ENCODE assay signal across 11 cellular contexts in the genomic region with DNA sequence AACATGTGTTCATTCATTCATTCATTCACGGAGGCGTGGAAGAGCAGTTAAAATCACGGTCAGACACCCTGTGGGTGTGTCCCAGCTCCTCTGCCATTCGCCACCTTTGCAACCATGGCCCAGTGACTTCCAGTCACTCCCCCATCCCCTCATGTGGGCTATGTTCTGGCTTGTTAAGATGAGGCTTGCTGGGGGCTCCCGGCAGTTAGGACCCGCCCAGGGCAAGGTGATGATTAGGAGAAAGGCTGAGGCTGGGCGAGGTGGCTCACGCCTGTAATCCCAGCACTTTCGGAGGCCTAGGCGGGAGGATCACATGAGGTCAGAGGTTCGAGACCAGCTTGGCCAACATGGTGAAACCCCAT. TPM values are rescaled to one million over a fixed set of nuclear protein-coding genes. Genes with fewer than 3 reads are reported as not detected.
DNase-seq lines count a peak whose midpoint lies in the region; ATAC-seq, FAIRE-seq and TF ChIP-seq lines count a peak whose summit lies in the region.
"Had no signal": no experiment of that assay in that cellular context is flagged by ENCODE, and none has a peak within 500 bp of the region (broad histone marks: within the 10 kb centered on the region; RNA-seq: fewer than 3 reads in every experiment).

No MANE protein-coding gene starts in this region.

- H3K4me3 ChIP-seq in HCT116 (replicated peaks in 1 of 2; ENCODE audit: low read depth in 1 of 2, low read length in 2 of 2) (peak overlapping the region in 1 of 2 experiments; percentile 57; a peak in 2 of 4 replicates), WI38 (ENCODE audit: low read depth, low read length) (0 out of 2 replicates have a peak overlapping the region, but pooled peaks have one; percentile 7), keratinocyte (ENCODE audit: control insufficient read depth in 2 of 3, extremely low read depth in 1 of 3, insufficient read depth in 2 of 3, low read depth in 1 of 3, low read length in 3 of 3) (no peak overlapping the region)

- H3K4me2 ChIP-seq in HCT116 (ENCODE audit: low read length) (peak overlapping the region; percentile 88), keratinocyte (ENCODE audit: control insufficient read depth, extremely low read depth, insufficient read depth, low read depth, low read length) (peak overlapping the region; percentile 45)

- H3K79me2 ChIP-seq in HCT116 (ENCODE audit: insufficient read depth, low read length): no peaks in the 10 kb centered on the region
- H3K79me2 ChIP-seq in keratinocyte (ENCODE audit: control insufficient read depth, insufficient read depth, low read length): no peaks in the 10 kb centered on the region

- ATAC-seq in HCT116: peak; percentile 17; the same call in 1 of the 2 replicates
- ATAC-seq in stimulated activated naive CD8-positive, alpha-beta T cell treated with anti-CD3 and anti-CD28 coated beads, Interleukin-15, Interleukin-2, amounts not matched to agents 100 U/mL and 50 U/mL, for 24 hours: peak; percentile 8

- H3K36me3 ChIP-seq in HCT116 (ENCODE audit: control insufficient read depth in 1 of 2, insufficient read depth in 2 of 2, low read length in 2 of 2) (no peaks in the 10 kb centered on the region), keratinocyte (ENCODE audit: control insufficient read depth in 2 of 2, extremely low read depth in 1 of 2, insufficient read depth in 2 of 2, low read length in 2 of 2) (no peaks in the 10 kb centered on the region)

- no peak for FAIRE-seq in keratinocyte (lab: Jason Lieb, UNC)

- DNase-seq in HCT116 (ENCODE audit: low read depth, low spot score) (no peak), keratinocyte (ENCODE audit: low read depth, low spot score) (no peak), NCI-H345 (lab: John Stamatoyannopoulos, UW) (no peak), ACHN (no peak)
- peak; percentile 28 for DNase-seq in stimulated activated naive CD8-positive, alpha-beta T cell treated with anti-CD3 and anti-CD28 coated beads, Interleukin-15, Interleukin-2, amounts not matched to agents 100 U/mL and 50 U/mL, for 24 hours
- no peak for DNase-seq in stimulated activated CD4-positive, alpha-beta T cell treated with anti-CD3 and anti-CD28 coated beads, Interleukin-2, amount 100 ng/mL, for 48 hours
- DNase-seq in activated naive CD4-positive, alpha-beta T cell treated with anti-CD3 and anti-CD28 coated beads for 36 hours: no peak
- DNase-seq: NCI-H2171 had no signal

- no peaks in the 10 kb centered on the region for H3K36me3 Mint-ChIP-seq in activated naive CD4-positive, alpha-beta T cell treated with anti-CD3 and anti-CD28 coated beads for 36 hours (ENCODE audit: low read depth)
- H3K36me3 Mint-ChIP-seq: IgD-negative memory B cell had no signal

- no peaks in the 10 kb centered on the region for H3K27me3 ChIP-seq in HCT116 (ENCODE audit: insufficient read depth, low read length)
- peaks cover 9% of the 10 kb centered on the region for H3K27me3 ChIP-seq in keratinocyte (ENCODE audit: control insufficient read depth, extremely low read depth, insufficient read depth, low read length)

- POLR2A ChIA-PET in HCT116 (lab: Charles Lee): interaction anchor here (0.8 to 1.6 kb wide), 6 partner anchors 16 to 646 kb away, joined by 3 to 11 read pairs (median 5); no protein-coding TSS in a partner anchor

- peak overlapping the region; percentile 71 for H3K27ac ChIP-seq in HCT116 (ENCODE audit: low read depth, low read length)
- H3K27ac ChIP-seq in keratinocyte (ENCODE audit: control insufficient read depth, insufficient read depth, low read length): peak overlapping the region; percentile 47

- dilution Hi-C loops in keratinocyte (cut with MboI; ENCODE audit: extremely low pct_ligation_motif_present, low sequenced_read_pairs): no loop called here

- peaks cover 9% of the 10 kb centered on the region for H3K27me3 Mint-ChIP-seq in activated naive CD4-positive, alpha-beta T cell treated with anti-CD3 and anti-CD28 coated beads for 36 hours (ENCODE audit: low read depth)

- intact Hi-C loops in HCT116 (cut with micrococcal nuclease): no loop called here
- intact Hi-C loops in activated naive CD4-positive, alpha-beta T cell treated with anti-CD3 and anti-CD28 coated beads for 36 hours (cut with micrococcal nuclease): no loop called here

- H2AFZ ChIP-seq in HCT116 (ENCODE audit: low read depth, low read length, poor library complexity, severe bottlenecking) (peak overlapping the region; percentile 80), keratinocyte (ENCODE audit: control insufficient read depth, low read length) (no peak overlapping the region)

- no peak overlapping the region for H3K27ac Mint-ChIP-seq in activated naive CD4-positive, alpha-beta T cell treated with anti-CD3 and anti-CD28 coated beads for 36 hours
- H3K27ac Mint-ChIP-seq: IgD-negative memory B cell had no signal

- no peak for TF ChIP-seq POLR2A in HCT116 (IDR thresholded peaks at IDR 0.05; ENCODE audit: borderline replicate concordance, extremely low read depth, insufficient read depth, insufficient read length)

- H3K4me1 Mint-ChIP-seq in activated naive CD4-positive, alpha-beta T cell treated with anti-CD3 and anti-CD28 coated beads for 36 hours (ENCODE audit: low read depth): peaks cover 13% of the 10 kb centered on the region

- RAD21 ChIA-PET in HCT116 (lab: Charles Lee; ENCODE audit: low non-redundant PET in 1 of 2, low total read pairs in 2 of 2, uncharacterized antibody in 2 of 2, unreplicated experiment in 2 of 2): interaction anchor here (0.8 to 1.5 kb wide), 3 partner anchors 40 to 646 kb away, joined by 4 to 9 read pairs (median 7); no protein-coding TSS in a partner anchor

- H3K4me3 Mint-ChIP-seq in activated naive CD4-positive, alpha-beta T cell treated with anti-CD3 and anti-CD28 coated beads for 36 hours: no peak overlapping the region
- H3K4me3 Mint-ChIP-seq: IgD-negative memory B cell had no signal

- TF ChIP-seq RAD21 in HCT116 (IDR thresholded peaks at IDR 0.05; ENCODE audit: low read depth): no peak

- H3K9me3 ChIP-seq in HCT116 (ENCODE audit: control insufficient read depth in 1 of 2, insufficient read depth in 1 of 2, low read depth in 1 of 2, low read length in 2 of 2): no peaks in the 10 kb centered on the region
- H3K9me3 ChIP-seq in keratinocyte (ENCODE audit: control insufficient read depth, low read depth, low read length): no peaks in the 10 kb centered on the region

- peaks cover 26 to 29% of the 10 kb centered on the region in 2 experiments for H3K4me1 ChIP-seq in HCT116 (ENCODE audit: control insufficient read depth in 1 of 2, insufficient read depth in 2 of 2, low read length in 2 of 2)
- H3K4me1 ChIP-seq in keratinocyte (ENCODE audit: control insufficient read depth, extremely low read depth, insufficient read depth, low read length): peaks cover 28% of the 10 kb centered on the region

- H4K20me1 ChIP-seq in HCT116 (ENCODE audit: insufficient read depth): no peaks in the 10 kb centered on the region
- H4K20me1 ChIP-seq in keratinocyte (ENCODE audit: control insufficient read depth, extremely low read depth, insufficient read depth, low read length): peaks cover 2% of the 10 kb centered on the region

- H3K9me2 ChIP-seq in HCT116 (ENCODE audit: insufficient read depth): no peaks in the 10 kb centered on the region

- H3K9me1 ChIP-seq in keratinocyte (ENCODE audit: control insufficient read depth, extremely low read depth, insufficient read depth, low read length): no peaks in the 10 kb centered on the region

- no peak for TF ChIP-seq CTCF in HCT116 (IDR thresholded peaks at IDR 0.05 in 2 of 3, conservative IDR thresholded peaks at IDR 0.05 in 1 of 3; ENCODE audit: borderline replicate concordance in 1 of 3, insufficient read depth in 1 of 3, low read depth in 2 of 3, low read length in 2 of 3)
- no peak for TF ChIP-seq CTCF in WI38 (IDR thresholded peaks at IDR 0.05; ENCODE audit: low read depth, low read length)
- TF ChIP-seq CTCF in keratinocyte (optimal IDR thresholded peaks at IDR 0.05 in 1 of 3, IDR thresholded peaks at IDR 0.05 in 1 of 3, conservative IDR thresholded peaks at IDR 0.05 in 1 of 3; ENCODE audit: extremely low read depth in 1 of 3, insufficient read depth in 2 of 3, low read length in 3 of 3): no peak

- CTCF ChIA-PET in HCT116 (lab: Charles Lee): interaction anchor here (1.0 to 3.9 kb wide), 5 partner anchors 13 to 639 kb away, joined by 3 to 42 read pairs (median 8); partner anchors contain the start of gene ASB6
- CTCF ChIA-PET in activated naive CD4-positive, alpha-beta T cell treated with anti-CD3 and anti-CD28 coated beads for 36 hours (lab: Charles Lee): interaction anchor here (0.6 to 1.6 kb wide), 6 partner anchors 16 to 356 kb away, joined by 3 to 17 read pairs (median 4); no protein-coding TSS in a partner anchor

- BruUV-seq in HCT116 (replicated peaks; lab: Mats Ljungman, UMichigan): no TSS peak

- H3K9ac ChIP-seq in HCT116 (ENCODE audit: low read length) (peak overlapping the region; percentile 65), keratinocyte (ENCODE audit: control insufficient read depth, extremely low read depth, insufficient read depth, low read length) (no peak overlapping the region)

- in situ Hi-C loops in ACHN (cut with HindIII; ENCODE audit: low pct_ligation_motif_present, low pct_unique_long_range_greater_than_20kb, low sequenced_read_pairs): no loop called here

- H3K9me3 Mint-ChIP-seq in activated naive CD4-positive, alpha-beta T cell treated with anti-CD3 and anti-CD28 coated beads for 36 hours: no peaks in the 10 kb centered on the region
- H3K9me3 Mint-ChIP-seq: IgD-negative memory B cell had no signal

RNA-seq across cellular contexts. Expression of gene PTGES, which starts 24.9 kb away (rescaled TPM):
- 17.2 TPM for total RNA-seq in HCT116 (2021; ENCODE audit: unreplicated experiment)
- 16.8 and 19.0 TPM in 2 replicates for polyA plus RNA-seq in HCT116 (2012)
- 16.3 to 34.1 TPM (median 19.7 TPM) in 3 replicates for polyA plus RNA-seq in keratinocyte
- polyA plus RNA-seq in keratinocyte (2011; ENCODE audit: low read depth): 0.57 TPM
- polyA plus RNA-seq in keratinocyte (2011; cell fraction: cytosol; rRNA removed): 24.6 and 32.8 TPM in 2 replicates
- 20.4 and 25.6 TPM in 2 replicates for polyA plus RNA-seq in keratinocyte (2011; cell fraction: nucleus; rRNA removed)
- 6.8 and 13.1 TPM in 2 replicates for polyA plus RNA-seq in keratinocyte (2012; ENCODE audit: low replicate concordance)
- 21.0 to 32.4 TPM (median 24.9 TPM) in 3 replicates for polyA minus RNA-seq in keratinocyte
- polyA minus RNA-seq in keratinocyte (2011; cell fraction: cytosol; rRNA and poly(A)+ RNA removed): 32.6 TPM
- polyA minus RNA-seq in keratinocyte (2011; cell fraction: nucleus; rRNA and poly(A)+ RNA removed): 22.3 and 23.9 TPM in 2 replicates
- under 1 TPM; 0.31 to 0.44 TPM for total RNA-seq in activated naive CD4-positive, alpha-beta T cell treated with anti-CD3 and anti-CD28 coated beads for 36 hours
- total RNA-seq: activated CD8-positive, alpha-beta memory T cell treated with anti-CD3 and anti-CD28 coated beads for 36 hours had no signal
- polyA plus RNA-seq: IgD-negative memory B cell had no signal

RNA-seq across cellular contexts. Expression of gene TOR1B, which starts 25.2 kb away (rescaled TPM):
- 19.0 TPM for total RNA-seq in HCT116 (2021; ENCODE audit: unreplicated experiment)
- 12.2 and 13.8 TPM in 2 replicates for polyA plus RNA-seq in HCT116 (2012)
- 24.2 to 26.5 TPM (median 26.3 TPM) in 3 replicates for polyA plus RNA-seq in keratinocyte
- polyA plus RNA-seq in keratinocyte (2011; ENCODE audit: low read depth): 17.8 TPM
- 11.6 and 14.1 TPM in 2 replicates for polyA plus RNA-seq in keratinocyte (2011; cell fraction: cytosol; rRNA removed)
- 47.0 and 48.2 TPM in 2 replicates for polyA plus RNA-seq in keratinocyte (2011; cell fraction: nucleus; rRNA removed)
- polyA plus RNA-seq in keratinocyte (2012; ENCODE audit: low replicate concordance): 16.2 and 17.2 TPM in 2 replicates
- polyA minus RNA-seq in keratinocyte: 13.1 to 23.3 TPM (median 17.9 TPM) in 3 replicates
- polyA minus RNA-seq in keratinocyte (2011; cell fraction: cytosol; rRNA and poly(A)+ RNA removed): 11.5 TPM
- polyA minus RNA-seq in keratinocyte (2011; cell fraction: nucleus; rRNA and poly(A)+ RNA removed): 25.7 and 39.6 TPM in 2 replicates
- 10 to 100 TPM; 18.8 to 21.3 TPM for total RNA-seq in activated naive CD4-positive, alpha-beta T cell treated with anti-CD3 and anti-CD28 coated beads for 36 hours

RNA-seq across cellular contexts. Expression of gene TOR1A, which starts 46.2 kb away (rescaled TPM):
- 24.4 TPM for total RNA-seq in HCT116 (2021; ENCODE audit: unreplicated experiment)
- 19.7 and 24.7 TPM in 2 replicates for polyA plus RNA-seq in HCT116 (2012)
- polyA plus RNA-seq in keratinocyte: 60.6 to 76.1 TPM (median 61.5 TPM) in 3 replicates
- polyA plus RNA-seq in keratinocyte (2011; ENCODE audit: low read depth): 26.1 TPM
- polyA plus RNA-seq in keratinocyte (2011; cell fraction: cytosol; rRNA removed): 47.6 and 59.3 TPM in 2 replicates
- 70.3 and 72.6 TPM in 2 replicates for polyA plus RNA-seq in keratinocyte (2011; cell fraction: nucleus; rRNA removed)
- polyA plus RNA-seq in keratinocyte (2012; ENCODE audit: low replicate concordance): 39.2 and 39.6 TPM in 2 replicates
- polyA minus RNA-seq in keratinocyte: 25.9 to 36.6 TPM (median 35.0 TPM) in 3 replicates
- 43.2 TPM for polyA minus RNA-seq in keratinocyte (2011; cell fraction: cytosol; rRNA and poly(A)+ RNA removed)
- polyA minus RNA-seq in keratinocyte (2011; cell fraction: nucleus; rRNA and poly(A)+ RNA removed): 27.1 and 35.7 TPM in 2 replicates
- 10 to 100 TPM; 26.2 to 28.2 TPM for total RNA-seq in activated naive CD4-positive, alpha-beta T cell treated with anti-CD3 and anti-CD28 coated beads for 36 hours

RNA-seq across cellular contexts. Expression of gene C9orf78, which starts 57.3 kb away (rescaled TPM):
- total RNA-seq in HCT116 (2021; ENCODE audit: unreplicated experiment): 41.4 TPM
- polyA plus RNA-seq in HCT116 (2012): 43.3 and 43.5 TPM in 2 replicates
- 37.4 to 69.9 TPM (median 66.5 TPM) in 3 replicates for polyA plus RNA-seq in keratinocyte
- polyA plus RNA-seq in keratinocyte (2011; ENCODE audit: low read depth): 96.2 TPM
- 65.1 and 84.3 TPM in 2 replicates for polyA plus RNA-seq in keratinocyte (2011; cell fraction: cytosol; rRNA removed)
- 24.0 and 33.8 TPM in 2 replicates for polyA plus RNA-seq in keratinocyte (2011; cell fraction: nucleus; rRNA removed)
- 48.5 and 57.1 TPM in 2 replicates for polyA plus RNA-seq in keratinocyte (2012; ENCODE audit: low replicate concordance)
- polyA minus RNA-seq in keratinocyte: 4.2 to 7.2 TPM (median 6.0 TPM) in 3 replicates
- 20.0 TPM for polyA minus RNA-seq in keratinocyte (2011; cell fraction: cytosol; rRNA and poly(A)+ RNA removed)
- polyA minus RNA-seq in keratinocyte (2011; cell fraction: nucleus; rRNA and poly(A)+ RNA removed): 4.7 and 8.5 TPM in 2 replicates
- 10 to 100 TPM; 45.3 to 45.7 TPM for total RNA-seq in activated naive CD4-positive, alpha-beta T cell treated with anti-CD3 and anti-CD28 coated beads for 36 hours

RNA-seq across cellular contexts. Expression of gene USP20, which starts 57.5 kb away (rescaled TPM):
- 16.8 TPM for total RNA-seq in HCT116 (2021; ENCODE audit: unreplicated experiment)
- 12.8 and 16.3 TPM in 2 replicates for polyA plus RNA-seq in HCT116 (2012)
- polyA plus RNA-seq in keratinocyte: 6.4 to 10.0 TPM (median 9.1 TPM) in 3 replicates
- polyA plus RNA-seq in keratinocyte (2011; ENCODE audit: low read depth): 11.5 TPM
- 3.7 and 9.1 TPM in 2 replicates for polyA plus RNA-seq in keratinocyte (2011; cell fraction: cytosol; rRNA removed)
- polyA plus RNA-seq in keratinocyte (2011; cell fraction: nucleus; rRNA removed): 23.7 and 32.0 TPM in 2 replicates
- 8.0 and 11.3 TPM in 2 replicates for polyA plus RNA-seq in keratinocyte (2012; ENCODE audit: low replicate concordance)
- 8.2 to 13.7 TPM (median 9.5 TPM) in 3 replicates for polyA minus RNA-seq in keratinocyte
- 11.5 TPM for polyA minus RNA-seq in keratinocyte (2011; cell fraction: cytosol; rRNA and poly(A)+ RNA removed)
- 15.9 and 20.3 TPM in 2 replicates for polyA minus RNA-seq in keratinocyte (2011; cell fraction: nucleus; rRNA and poly(A)+ RNA removed)
- total RNA-seq in activated naive CD4-positive, alpha-beta T cell treated with anti-CD3 and anti-CD28 coated beads for 36 hours: 10 to 100 TPM; 54.7 to 54.9 TPM

Comparison
In these comparisons a context has a peak if more than half of its experiments do, and no peak if none do; other contexts are left out.
1. RNA of gene PTGES, which starts 24.9 kb away (total RNA-seq): 17.2 TPM in HCT116 (single experiment); 0.31 to 0.44 TPM in activated naive CD4-positive, alpha-beta T cell treated with anti-CD3 and anti-CD28 coated beads for 36 hours; every median in the first group is over 10 times any median in the second.